ENCODE assay signal across 1 cellular context in the genomic region with DNA sequence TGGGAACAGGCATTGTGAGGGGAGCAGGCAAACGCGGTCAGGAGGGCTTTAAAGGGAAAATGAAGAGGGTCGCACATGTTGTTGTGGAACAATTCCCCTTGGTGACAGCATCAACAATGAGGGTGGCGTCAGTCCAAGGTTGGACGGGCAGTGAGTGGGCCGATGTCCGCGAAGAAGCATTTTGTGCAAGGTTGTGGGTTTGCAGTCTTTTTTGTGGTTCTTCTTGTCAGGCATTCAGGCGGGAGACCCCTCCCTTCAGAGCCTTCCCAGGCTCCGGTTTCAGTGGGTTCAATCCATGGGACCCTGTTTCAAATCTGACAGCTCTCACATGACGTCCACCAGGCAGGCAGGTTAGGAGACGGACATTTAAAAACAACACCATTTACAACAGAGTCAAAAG.
TF ChIP-seq lines count a peak whose summit lies in the region.

No MANE protein-coding gene starts in this region.

TF ChIP-seq in K562, 482 proteins besides CTCF, POLR2A, EP300 and RAD21:
- TF ChIP-seq, protein P1, sequence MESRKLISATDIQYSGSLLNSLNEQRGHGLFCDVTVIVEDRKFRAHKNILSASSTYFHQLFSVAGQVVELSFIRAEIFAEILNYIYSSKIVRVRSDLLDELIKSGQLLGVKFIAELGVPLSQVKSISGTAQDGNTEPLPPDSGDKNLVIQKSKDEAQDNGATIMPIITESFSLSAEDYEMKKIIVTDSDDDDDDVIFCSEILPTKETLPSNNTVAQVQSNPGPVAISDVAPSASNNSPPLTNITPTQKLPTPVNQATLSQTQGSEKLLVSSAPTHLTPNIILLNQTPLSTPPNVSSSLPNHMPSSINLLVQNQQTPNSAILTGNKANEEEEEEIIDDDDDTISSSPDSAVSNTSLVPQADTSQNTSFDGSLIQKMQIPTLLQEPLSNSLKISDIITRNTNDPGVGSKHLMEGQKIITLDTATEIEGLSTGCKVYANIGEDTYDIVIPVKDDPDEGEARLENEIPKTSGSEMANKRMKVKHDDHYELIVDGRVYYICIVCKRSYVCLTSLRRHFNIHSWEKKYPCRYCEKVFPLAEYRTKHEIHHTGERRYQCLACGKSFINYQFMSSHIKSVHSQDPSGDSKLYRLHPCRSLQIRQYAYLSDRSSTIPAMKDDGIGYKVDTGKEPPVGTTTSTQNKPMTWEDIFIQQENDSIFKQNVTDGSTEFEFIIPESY (CRISPR knock-in tag; IDR thresholded peaks at IDR 0.05), result peak; percentile 11; the same call in 1 of the 2 replicates
- no peak for TF ChIP-seq ZC3H4 (CRISPR knock-in tag; IDR thresholded peaks at IDR 0.05; ENCODE audit: borderline replicate concordance)
- TF ChIP-seq, protein P2, sequence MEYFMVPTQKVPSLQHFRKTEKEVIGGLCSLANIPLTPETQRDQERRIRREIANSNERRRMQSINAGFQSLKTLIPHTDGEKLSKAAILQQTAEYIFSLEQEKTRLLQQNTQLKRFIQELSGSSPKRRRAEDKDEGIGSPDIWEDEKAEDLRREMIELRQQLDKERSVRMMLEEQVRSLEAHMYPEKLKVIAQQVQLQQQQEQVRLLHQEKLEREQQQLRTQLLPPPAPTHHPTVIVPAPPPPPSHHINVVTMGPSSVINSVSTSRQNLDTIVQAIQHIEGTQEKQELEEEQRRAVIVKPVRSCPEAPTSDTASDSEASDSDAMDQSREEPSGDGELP (CRISPR knock-in tag; IDR thresholded peaks at IDR 0.05; ENCODE audit: borderline replicate concordance), result no peak
- no peak for TF ChIP-seq NCOA4 (IDR thresholded peaks at IDR 0.05; ENCODE audit: partially characterized antibody)
